In the genomic region with DNA sequence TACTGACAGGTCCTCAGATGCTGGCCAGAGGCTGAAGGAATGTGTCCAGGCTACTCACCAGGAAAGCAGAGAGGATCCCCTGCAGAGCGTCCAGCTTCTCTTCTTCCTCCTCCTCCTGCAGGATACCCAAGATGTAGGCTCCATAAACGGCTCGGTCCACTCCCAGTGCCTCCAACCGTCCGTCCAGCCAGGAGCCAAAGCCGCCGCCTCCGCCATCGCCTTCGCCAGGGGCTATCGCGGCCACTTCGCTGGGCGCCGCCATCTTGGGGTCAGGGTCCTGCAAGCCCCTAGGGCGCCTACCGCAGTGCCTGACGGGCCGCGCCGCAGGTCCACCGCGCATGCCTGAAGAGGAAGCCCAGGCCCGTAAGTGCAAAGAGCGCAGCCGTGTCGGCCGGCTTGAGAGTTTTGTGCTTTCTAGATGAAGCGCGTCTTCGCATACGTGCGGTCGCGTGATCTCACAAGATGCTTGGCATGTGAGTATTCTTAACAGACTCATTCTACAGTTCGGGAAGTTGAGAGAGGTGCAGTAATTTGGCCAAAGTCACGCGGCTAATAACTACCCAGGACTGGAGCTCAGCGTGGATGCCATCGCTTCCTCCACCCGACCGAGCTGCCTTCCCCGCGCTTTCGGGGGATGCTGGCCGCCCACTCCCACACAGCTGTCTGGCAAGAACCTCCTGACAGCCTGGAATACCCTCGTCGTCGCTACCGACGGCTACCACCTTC, we compare ENCODE assay signal across 8 cellular contexts.
A peak's percentile ranks its signal among the peaks of the same experiment; 100 is the strongest.
DNase-seq lines count a peak whose midpoint lies in the region; ATAC-seq lines count a peak whose summit lies in the region.

A gene with protein sequence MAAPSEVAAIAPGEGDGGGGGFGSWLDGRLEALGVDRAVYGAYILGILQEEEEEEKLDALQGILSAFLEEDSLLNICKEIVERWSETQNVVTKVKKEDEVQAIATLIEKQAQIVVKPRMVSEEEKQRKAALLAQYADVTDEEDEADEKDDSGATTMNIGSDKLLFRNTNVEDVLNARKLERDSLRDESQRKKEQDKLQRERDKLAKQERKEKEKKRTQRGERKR (minus strand): TSS at position 285 of the 726 bp plus-strand sequence. CDS start 23 bp downstream, at position 262.

- H3K9me3 ChIP-seq in effector memory CD4-positive, alpha-beta T cell (ENCODE audit: control insufficient read depth, low read length) = no peaks in the 10 kb centered on the region

- no peaks in the 10 kb centered on the region for H3K36me3 ChIP-seq in effector memory CD4-positive, alpha-beta T cell (ENCODE audit: control insufficient read depth, insufficient read depth, low read length)

- ATAC-seq in GM19397 (IDR thresholded peaks at IDR 0.05; ENCODE audit: unreplicated experiment) = peak; percentile 89

- H3K27me3 ChIP-seq in effector memory CD4-positive, alpha-beta T cell (replicated peaks; ENCODE audit: control insufficient read depth, insufficient read depth, low read length, poor library complexity, severe bottlenecking) = no peaks in the 10 kb centered on the region

- peaks cover 13% of the 10 kb centered on the region for H3K4me1 ChIP-seq in effector memory CD4-positive, alpha-beta T cell (ENCODE audit: control insufficient read depth, insufficient read depth, low read length, poor library complexity, severe bottlenecking)

- peak; percentile 34 to 89 (median 74) for DNase-seq in C1 segment of cervical spinal cord (lab: John Stamatoyannopoulos, UW)
- DNase-seq in HS-27A (ENCODE audit: low read depth) = peak; percentile 66
- peak; percentile 82 for DNase-seq in NK-92 treated with Interleukin-12 subunit alpha and Interleukin-12 subunit beta, amount 100 ng/mL, for 24 hours (lab: John Stamatoyannopoulos, UW)
- peak; percentile 82 to 88 for DNase-seq in activated CD8-positive, alpha-beta memory T cell treated with anti-CD3 and anti-CD28 coated beads for 1 hour (ENCODE audit: extremely low read depth in 1 of 2, low read depth in 1 of 2)
- DNase-seq in effector memory CD4-positive, alpha-beta T cell = peak; percentile 81 to 86 (median 85)
- DNase-seq in medulla oblongata (ENCODE audit: extremely low spot score) = peak; percentile 91
- DNase-seq in stimulated activated CD4-positive, alpha-beta T cell treated with anti-CD3 and anti-CD28 coated beads, TNF-alpha, amount 100 ng/mL, for 48 hours (ENCODE audit: low read depth in 3 of 3) = peak; percentile 86 to 89 (median 88)

- H3K4me3 ChIP-seq in effector memory CD4-positive, alpha-beta T cell (ENCODE audit: insufficient read depth, low read depth, low read length, poor library complexity, severe bottlenecking) = peak within 1 kb of the TSS; percentile 99

- peak within 1 kb of the TSS; percentile 79 for H3K27ac ChIP-seq in effector memory CD4-positive, alpha-beta T cell (ENCODE audit: insufficient read depth, low read length, poor library complexity, severe bottlenecking)

Comparison
In these comparisons a context has a peak if more than half of its experiments do, and no peak if none do; other contexts are left out.
1. Peak in every context shown above with its lines: DNase-seq, ATAC-seq, H3K4me3 ChIP-seq and H3K27ac ChIP-seq.